1 cellular context compared by ENCODE assay signal in the genomic region with DNA sequence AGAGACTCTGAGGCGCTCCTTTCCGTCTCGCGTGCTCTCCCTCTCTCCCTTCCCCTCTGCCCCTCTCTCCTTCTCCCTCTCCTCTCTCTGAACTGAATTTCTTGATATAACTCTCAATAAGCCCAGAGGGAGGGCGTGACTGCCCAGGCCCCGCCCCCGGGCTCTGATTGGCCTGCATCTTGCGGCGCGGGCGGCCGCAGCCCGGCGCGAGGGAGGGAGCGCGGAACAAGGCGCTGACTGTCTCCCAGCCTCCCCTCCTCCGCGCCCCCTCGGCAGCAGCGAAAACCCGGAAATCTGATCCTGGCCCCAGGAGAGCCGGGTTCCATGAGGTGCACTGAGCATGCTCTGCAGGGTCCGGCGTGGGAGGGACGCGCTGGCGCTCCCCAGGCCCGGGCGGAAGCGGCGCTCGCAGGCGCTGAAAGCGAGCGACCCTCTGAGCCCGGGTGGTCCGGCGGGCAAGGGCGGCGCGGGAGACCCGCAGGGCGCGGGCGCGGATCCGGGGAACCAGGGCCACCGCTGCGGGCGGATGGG.
A peak's percentile ranks its signal among the peaks of the same experiment; 100 is the strongest.
TF ChIP-seq lines count a peak whose summit lies in the region.

A gene with protein sequence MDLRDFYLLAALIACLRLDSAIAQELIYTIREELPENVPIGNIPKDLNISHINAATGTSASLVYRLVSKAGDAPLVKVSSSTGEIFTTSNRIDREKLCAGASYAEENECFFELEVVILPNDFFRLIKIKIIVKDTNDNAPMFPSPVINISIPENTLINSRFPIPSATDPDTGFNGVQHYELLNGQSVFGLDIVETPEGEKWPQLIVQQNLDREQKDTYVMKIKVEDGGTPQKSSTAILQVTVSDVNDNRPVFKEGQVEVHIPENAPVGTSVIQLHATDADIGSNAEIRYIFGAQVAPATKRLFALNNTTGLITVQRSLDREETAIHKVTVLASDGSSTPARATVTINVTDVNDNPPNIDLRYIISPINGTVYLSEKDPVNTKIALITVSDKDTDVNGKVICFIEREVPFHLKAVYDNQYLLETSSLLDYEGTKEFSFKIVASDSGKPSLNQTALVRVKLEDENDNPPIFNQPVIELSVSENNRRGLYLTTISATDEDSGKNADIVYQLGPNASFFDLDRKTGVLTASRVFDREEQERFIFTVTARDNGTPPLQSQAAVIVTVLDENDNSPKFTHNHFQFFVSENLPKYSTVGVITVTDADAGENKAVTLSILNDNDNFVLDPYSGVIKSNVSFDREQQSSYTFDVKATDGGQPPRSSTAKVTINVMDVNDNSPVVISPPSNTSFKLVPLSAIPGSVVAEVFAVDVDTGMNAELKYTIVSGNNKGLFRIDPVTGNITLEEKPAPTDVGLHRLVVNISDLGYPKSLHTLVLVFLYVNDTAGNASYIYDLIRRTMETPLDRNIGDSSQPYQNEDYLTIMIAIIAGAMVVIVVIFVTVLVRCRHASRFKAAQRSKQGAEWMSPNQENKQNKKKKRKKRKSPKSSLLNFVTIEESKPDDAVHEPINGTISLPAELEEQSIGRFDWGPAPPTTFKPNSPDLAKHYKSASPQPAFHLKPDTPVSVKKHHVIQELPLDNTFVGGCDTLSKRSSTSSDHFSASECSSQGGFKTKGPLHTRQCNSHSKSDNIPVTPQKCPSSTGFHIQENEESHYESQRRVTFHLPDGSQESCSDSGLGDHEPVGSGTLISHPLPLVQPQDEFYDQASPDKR (N-terminal part only) (minus strand): TSS at position 94 of the 531 bp plus-strand sequence. CDS start 1,896 bp downstream, outside the sequence.

TF ChIP-seq in WTC11, 78 proteins besides CTCF, POLR2A, EP300 and RAD21 (continued from another document):
- TF ChIP-seq, protein P1, sequence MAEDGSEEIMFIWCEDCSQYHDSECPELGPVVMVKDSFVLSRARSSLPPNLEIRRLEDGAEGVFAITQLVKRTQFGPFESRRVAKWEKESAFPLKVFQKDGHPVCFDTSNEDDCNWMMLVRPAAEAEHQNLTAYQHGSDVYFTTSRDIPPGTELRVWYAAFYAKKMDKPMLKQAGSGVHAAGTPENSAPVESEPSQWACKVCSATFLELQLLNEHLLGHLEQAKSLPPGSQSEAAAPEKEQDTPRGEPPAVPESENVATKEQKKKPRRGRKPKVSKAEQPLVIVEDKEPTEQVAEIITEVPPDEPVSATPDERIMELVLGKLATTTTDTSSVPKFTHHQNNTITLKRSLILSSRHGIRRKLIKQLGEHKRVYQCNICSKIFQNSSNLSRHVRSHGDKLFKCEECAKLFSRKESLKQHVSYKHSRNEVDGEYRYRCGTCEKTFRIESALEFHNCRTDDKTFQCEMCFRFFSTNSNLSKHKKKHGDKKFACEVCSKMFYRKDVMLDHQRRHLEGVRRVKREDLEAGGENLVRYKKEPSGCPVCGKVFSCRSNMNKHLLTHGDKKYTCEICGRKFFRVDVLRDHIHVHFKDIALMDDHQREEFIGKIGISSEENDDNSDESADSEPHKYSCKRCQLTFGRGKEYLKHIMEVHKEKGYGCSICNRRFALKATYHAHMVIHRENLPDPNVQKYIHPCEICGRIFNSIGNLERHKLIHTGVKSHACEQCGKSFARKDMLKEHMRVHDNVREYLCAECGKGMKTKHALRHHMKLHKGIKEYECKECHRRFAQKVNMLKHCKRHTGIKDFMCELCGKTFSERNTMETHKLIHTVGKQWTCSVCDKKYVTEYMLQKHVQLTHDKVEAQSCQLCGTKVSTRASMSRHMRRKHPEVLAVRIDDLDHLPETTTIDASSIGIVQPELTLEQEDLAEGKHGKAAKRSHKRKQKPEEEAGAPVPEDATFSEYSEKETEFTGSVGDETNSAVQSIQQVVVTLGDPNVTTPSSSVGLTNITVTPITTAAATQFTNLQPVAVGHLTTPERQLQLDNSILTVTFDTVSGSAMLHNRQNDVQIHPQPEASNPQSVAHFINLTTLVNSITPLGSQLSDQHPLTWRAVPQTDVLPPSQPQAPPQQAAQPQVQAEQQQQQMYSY (CRISPR knock-in tag; IDR thresholded peaks at IDR 0.05): peak; percentile 99
- TF ChIP-seq, protein P2, sequence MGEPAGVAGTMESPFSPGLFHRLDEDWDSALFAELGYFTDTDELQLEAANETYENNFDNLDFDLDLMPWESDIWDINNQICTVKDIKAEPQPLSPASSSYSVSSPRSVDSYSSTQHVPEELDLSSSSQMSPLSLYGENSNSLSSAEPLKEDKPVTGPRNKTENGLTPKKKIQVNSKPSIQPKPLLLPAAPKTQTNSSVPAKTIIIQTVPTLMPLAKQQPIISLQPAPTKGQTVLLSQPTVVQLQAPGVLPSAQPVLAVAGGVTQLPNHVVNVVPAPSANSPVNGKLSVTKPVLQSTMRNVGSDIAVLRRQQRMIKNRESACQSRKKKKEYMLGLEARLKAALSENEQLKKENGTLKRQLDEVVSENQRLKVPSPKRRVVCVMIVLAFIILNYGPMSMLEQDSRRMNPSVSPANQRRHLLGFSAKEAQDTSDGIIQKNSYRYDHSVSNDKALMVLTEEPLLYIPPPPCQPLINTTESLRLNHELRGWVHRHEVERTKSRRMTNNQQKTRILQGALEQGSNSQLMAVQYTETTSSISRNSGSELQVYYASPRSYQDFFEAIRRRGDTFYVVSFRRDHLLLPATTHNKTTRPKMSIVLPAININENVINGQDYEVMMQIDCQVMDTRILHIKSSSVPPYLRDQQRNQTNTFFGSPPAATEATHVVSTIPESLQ (CRISPR knock-in tag; IDR thresholded peaks at IDR 0.05): no peak
- TF ChIP-seq, protein P3, sequence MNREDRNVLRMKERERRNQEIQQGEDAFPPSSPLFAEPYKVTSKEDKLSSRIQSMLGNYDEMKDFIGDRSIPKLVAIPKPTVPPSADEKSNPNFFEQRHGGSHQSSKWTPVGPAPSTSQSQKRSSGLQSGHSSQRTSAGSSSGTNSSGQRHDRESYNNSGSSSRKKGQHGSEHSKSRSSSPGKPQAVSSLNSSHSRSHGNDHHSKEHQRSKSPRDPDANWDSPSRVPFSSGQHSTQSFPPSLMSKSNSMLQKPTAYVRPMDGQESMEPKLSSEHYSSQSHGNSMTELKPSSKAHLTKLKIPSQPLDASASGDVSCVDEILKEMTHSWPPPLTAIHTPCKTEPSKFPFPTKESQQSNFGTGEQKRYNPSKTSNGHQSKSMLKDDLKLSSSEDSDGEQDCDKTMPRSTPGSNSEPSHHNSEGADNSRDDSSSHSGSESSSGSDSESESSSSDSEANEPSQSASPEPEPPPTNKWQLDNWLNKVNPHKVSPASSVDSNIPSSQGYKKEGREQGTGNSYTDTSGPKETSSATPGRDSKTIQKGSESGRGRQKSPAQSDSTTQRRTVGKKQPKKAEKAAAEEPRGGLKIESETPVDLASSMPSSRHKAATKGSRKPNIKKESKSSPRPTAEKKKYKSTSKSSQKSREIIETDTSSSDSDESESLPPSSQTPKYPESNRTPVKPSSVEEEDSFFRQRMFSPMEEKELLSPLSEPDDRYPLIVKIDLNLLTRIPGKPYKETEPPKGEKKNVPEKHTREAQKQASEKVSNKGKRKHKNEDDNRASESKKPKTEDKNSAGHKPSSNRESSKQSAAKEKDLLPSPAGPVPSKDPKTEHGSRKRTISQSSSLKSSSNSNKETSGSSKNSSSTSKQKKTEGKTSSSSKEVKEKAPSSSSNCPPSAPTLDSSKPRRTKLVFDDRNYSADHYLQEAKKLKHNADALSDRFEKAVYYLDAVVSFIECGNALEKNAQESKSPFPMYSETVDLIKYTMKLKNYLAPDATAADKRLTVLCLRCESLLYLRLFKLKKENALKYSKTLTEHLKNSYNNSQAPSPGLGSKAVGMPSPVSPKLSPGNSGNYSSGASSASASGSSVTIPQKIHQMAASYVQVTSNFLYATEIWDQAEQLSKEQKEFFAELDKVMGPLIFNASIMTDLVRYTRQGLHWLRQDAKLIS (CRISPR knock-in tag; IDR thresholded peaks at IDR 0.05; ENCODE audit: borderline replicate concordance): 0 out of 2 replicates have a peak, but pooled peaks have one; percentile 23
- TF ChIP-seq SP1 (CRISPR knock-in tag; conservative IDR thresholded peaks at IDR 0.05): peak; percentile 94
- peak; percentile 64; the same call in 1 of the 2 replicates for TF ChIP-seq CREM (CRISPR knock-in tag; IDR thresholded peaks at IDR 0.05)
- TF ChIP-seq, protein P4, sequence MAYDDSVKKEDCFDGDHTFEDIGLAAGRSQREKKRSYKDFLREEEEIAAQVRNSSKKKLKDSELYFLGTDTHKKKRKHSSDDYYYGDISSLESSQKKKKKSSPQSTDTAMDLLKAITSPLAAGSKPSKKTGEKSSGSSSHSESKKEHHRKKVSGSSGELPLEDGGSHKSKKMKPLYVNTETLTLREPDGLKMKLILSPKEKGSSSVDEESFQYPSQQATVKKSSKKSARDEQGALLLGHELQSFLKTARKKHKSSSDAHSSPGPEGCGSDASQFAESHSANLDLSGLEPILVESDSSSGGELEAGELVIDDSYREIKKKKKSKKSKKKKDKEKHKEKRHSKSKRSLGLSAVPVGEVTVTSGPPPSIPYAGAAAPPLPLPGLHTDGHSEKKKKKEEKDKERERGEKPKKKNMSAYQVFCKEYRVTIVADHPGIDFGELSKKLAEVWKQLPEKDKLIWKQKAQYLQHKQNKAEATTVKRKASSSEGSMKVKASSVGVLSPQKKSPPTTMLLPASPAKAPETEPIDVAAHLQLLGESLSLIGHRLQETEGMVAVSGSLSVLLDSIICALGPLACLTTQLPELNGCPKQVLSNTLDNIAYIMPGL (CRISPR knock-in tag; IDR thresholded peaks at IDR 0.05): peak; percentile 75; the same call in 1 of the 2 replicates
- TF ChIP-seq RORB (CRISPR knock-in tag; IDR thresholded peaks at IDR 0.05): no peak
- TF ChIP-seq ZNF138 (CRISPR knock-in tag; conservative IDR thresholded peaks at IDR 0.05): peak; percentile 64; the same call in 1 of the 2 replicates
- TF ChIP-seq ZNF671 (CRISPR knock-in tag; IDR thresholded peaks at IDR 0.05): no peak
- TF ChIP-seq, protein P5, sequence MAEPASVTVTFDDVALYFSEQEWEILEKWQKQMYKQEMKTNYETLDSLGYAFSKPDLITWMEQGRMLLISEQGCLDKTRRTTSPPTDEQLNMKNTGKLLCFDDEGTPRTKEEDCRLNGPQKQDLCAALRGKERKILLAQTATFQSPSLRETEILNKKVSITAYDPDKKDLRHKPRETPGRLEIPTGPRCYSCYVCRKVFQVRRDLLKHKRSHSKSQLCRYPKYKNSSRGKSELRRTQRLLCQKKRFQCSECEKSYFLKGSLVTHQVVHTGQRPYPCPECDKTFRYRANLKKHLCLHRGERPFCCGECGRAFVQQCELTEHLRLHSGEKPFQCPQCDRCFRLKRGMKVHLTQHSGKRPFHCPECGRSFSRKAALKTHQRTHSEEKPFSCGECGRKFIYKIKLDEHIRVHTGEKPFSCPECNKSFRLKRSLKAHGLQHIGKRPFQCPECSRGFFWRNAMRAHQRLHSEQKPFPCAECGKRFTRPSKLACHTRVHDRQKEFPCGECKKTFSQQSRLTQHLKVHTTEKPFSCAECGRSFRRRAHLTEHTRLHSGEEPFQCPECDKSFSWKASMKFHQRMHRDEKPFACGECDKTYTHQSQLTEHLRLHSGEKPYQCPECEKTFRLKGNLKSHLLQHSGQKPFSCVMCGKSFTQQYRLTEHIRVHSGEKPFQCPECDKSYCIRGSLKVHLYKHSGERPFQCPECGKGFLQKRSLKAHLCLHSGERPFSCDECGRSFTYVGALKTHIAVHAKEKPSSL (CRISPR knock-in tag; conservative IDR thresholded peaks at IDR 0.05): no peak
- TF ChIP-seq EMX1 (CRISPR knock-in tag; IDR thresholded peaks at IDR 0.05): no peak
- TF ChIP-seq, protein P6, sequence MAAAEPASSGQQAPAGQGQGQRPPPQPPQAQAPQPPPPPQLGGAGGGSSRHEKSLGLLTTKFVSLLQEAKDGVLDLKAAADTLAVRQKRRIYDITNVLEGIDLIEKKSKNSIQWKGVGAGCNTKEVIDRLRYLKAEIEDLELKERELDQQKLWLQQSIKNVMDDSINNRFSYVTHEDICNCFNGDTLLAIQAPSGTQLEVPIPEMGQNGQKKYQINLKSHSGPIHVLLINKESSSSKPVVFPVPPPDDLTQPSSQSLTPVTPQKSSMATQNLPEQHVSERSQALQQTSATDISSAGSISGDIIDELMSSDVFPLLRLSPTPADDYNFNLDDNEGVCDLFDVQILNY (CRISPR knock-in tag; IDR thresholded peaks at IDR 0.05): peak; percentile 77; the same call in 1 of the 2 replicates
- TF ChIP-seq GRHL2 (CRISPR knock-in tag; IDR thresholded peaks at IDR 0.05; ENCODE audit: insufficient replicate concordance, severe bottlenecking): no peak
- peak; percentile 73; the same call in 1 of the 2 replicates for TF ChIP-seq TEAD1 (CRISPR knock-in tag; IDR thresholded peaks at IDR 0.05)
- TF ChIP-seq ATF1 (CRISPR knock-in tag; IDR thresholded peaks at IDR 0.05): no peak
- TF ChIP-seq ZNF232 (CRISPR knock-in tag; IDR thresholded peaks at IDR 0.05): peak; percentile 79; the same call in 1 of the 2 replicates
